In the genomic region with DNA sequence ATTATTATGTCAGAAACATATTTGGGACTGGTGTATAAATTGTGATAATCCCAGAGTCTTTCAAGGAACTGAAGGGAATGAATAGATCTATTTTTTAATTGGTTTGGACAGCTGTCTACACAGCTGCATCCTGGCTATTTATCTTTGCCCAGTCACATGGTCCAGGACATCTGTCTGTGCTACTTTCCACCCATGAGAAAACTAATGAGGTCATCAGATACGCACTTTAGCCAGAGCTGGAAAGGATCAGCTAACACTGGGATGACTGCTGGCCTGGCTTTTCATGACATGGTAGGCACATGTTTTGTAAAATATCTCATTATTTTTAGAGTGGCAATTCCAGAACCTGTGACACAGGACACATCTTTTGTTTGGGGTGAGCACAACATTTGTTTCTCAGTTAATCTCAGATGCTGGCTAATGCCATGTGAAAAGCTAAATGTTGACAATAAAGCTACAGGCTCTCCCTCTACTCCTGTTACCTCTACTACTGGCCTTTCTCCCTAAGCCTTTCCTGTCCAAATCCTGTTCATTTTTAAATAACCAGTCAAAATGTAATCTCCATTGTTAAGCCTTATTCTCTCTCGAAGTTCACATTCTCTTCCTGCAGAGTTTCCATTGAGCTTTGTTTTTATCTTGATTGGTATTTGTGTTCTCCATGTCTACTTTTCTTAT, we compare ENCODE assay signal across 12 cellular contexts.
A peak's percentile ranks its signal among the peaks of the same experiment; 100 is the strongest.
DNase-seq lines count a peak whose midpoint lies in the region; ATAC-seq and TF ChIP-seq lines count a peak whose summit lies in the region.
"Had no signal": no experiment of that assay in that cellular context is flagged by ENCODE, and none has a peak within 500 bp of the region (broad histone marks: within the 10 kb centered on the region; RNA-seq: fewer than 3 reads in every experiment).

No MANE protein-coding gene starts in this region.

- DNase-seq in NCI-H2107 treated with DMSO at 0.1 percent for 48 hours (lab: John Stamatoyannopoulos, UW; ENCODE audit: unreplicated experiment), result peak; percentile 58
- DNase-seq in brain microvascular endothelial cell, result peak; percentile 82
- peak; percentile 1 for DNase-seq in kidney tubule cell (ENCODE audit: low spot score)
- no peak for DNase-seq in stimulated activated CD4-positive, alpha-beta T cell treated with anti-CD3 and anti-CD28 coated beads, Interleukin-4, amount 100 ng/mL, for 24 hours
- DNase-seq in AG08395 (ENCODE audit: low spot score), result no peak
- DNase-seq: activated CD8-positive, alpha-beta memory T cell treated with anti-CD3 and anti-CD28 coated beads, Interleukin-2, amount 10 ng/mL, durations not matched to agents 7 days and 5 days; HCEC 1CT; SW 1271; thyroid gland had no signal

- no peak for TF ChIP-seq CTCF in brain microvascular endothelial cell (IDR thresholded peaks at IDR 0.05; ENCODE audit: low read depth, low read length, missing control alignments)

- H3K27ac ChIP-seq in brain microvascular endothelial cell (peak overlapping the region; percentile 73), temporal lobe (ENCODE audit: low read depth, low read length) (peak overlapping the region; percentile 77)
- H3K27ac ChIP-seq: HL-60, thyroid gland had no signal

- no peaks in the 10 kb centered on the region for H3K27me3 ChIP-seq in brain microvascular endothelial cell (replicated peaks)
- H3K27me3 ChIP-seq: thyroid gland had no signal

- in situ Hi-C loops in brain microvascular endothelial cell (cut with HindIII; ENCODE audit: low pct_ligation_motif_present, low sequenced_read_pairs), result no loop called here

- no peak for ATAC-seq in HG03196 (IDR thresholded peaks at IDR 0.05; ENCODE audit: unreplicated experiment)
- ATAC-seq: activated CD8-positive, alpha-beta memory T cell treated with anti-CD3 and anti-CD28 coated beads, Interleukin-2, amount 10 ng/mL, durations not matched to agents 7 days and 5 days had no signal

- H3K4me3 ChIP-seq in brain microvascular endothelial cell (ENCODE audit: low read depth, low read length), result no peak overlapping the region
- H3K4me3 ChIP-seq: thyroid gland had no signal

- H3K36me3 ChIP-seq in brain microvascular endothelial cell (replicated peaks), result no peaks in the 10 kb centered on the region
- H3K36me3 ChIP-seq: thyroid gland had no signal

Comparison
In these comparisons a context has a peak if more than half of its experiments do, and no peak if none do; other contexts are left out.
1. DNase-seq: peak in NCI-H2107 treated with DMSO at 0.1 percent for 48 hours (single experiment), brain microvascular endothelial cell (single experiment) and kidney tubule cell (single experiment); none in stimulated activated CD4-positive, alpha-beta T cell treated with anti-CD3 and anti-CD28 coated beads, Interleukin-4, amount 100 ng/mL, for 24 hours (single experiment) and AG08395 (single experiment).